In genomic region chr9:112174223-112174964, GRCh38 we compare ENCODE assay signal across 1 cellular context.
TF ChIP-seq lines count a peak whose summit lies in the region.

No MANE protein-coding gene starts in this region.

TF ChIP-seq in K562, 482 proteins besides CTCF, POLR2A, EP300 and RAD21 (continued from another document and continues in another):
- TF ChIP-seq, protein P1, sequence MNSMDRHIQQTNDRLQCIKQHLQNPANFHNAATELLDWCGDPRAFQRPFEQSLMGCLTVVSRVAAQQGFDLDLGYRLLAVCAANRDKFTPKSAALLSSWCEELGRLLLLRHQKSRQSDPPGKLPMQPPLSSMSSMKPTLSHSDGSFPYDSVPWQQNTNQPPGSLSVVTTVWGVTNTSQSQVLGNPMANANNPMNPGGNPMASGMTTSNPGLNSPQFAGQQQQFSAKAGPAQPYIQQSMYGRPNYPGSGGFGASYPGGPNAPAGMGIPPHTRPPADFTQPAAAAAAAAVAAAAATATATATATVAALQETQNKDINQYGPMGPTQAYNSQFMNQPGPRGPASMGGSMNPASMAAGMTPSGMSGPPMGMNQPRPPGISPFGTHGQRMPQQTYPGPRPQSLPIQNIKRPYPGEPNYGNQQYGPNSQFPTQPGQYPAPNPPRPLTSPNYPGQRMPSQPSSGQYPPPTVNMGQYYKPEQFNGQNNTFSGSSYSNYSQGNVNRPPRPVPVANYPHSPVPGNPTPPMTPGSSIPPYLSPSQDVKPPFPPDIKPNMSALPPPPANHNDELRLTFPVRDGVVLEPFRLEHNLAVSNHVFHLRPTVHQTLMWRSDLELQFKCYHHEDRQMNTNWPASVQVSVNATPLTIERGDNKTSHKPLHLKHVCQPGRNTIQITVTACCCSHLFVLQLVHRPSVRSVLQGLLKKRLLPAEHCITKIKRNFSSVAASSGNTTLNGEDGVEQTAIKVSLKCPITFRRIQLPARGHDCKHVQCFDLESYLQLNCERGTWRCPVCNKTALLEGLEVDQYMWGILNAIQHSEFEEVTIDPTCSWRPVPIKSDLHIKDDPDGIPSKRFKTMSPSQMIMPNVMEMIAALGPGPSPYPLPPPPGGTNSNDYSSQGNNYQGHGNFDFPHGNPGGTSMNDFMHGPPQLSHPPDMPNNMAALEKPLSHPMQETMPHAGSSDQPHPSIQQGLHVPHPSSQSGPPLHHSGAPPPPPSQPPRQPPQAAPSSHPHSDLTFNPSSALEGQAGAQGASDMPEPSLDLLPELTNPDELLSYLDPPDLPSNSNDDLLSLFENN (IDR thresholded peaks at IDR 0.05; ENCODE audit: low read depth in 2 of 2, low read length in 2 of 2), result peak in 1 of 2 experiments; percentile 23; a peak in 1 of 4 replicates
- TF ChIP-seq KDM2B (CRISPR knock-in tag; IDR thresholded peaks at IDR 0.05) (no peak), POLR2AphosphoS5 (IDR thresholded peaks at IDR 0.05; ENCODE audit: control insufficient read depth, insufficient read depth, low read depth, low read length) (peak; percentile 31; the same call in 1 of the 2 replicates), TAF1 (IDR thresholded peaks at IDR 0.05; ENCODE audit: control insufficient read depth, extremely low read depth, insufficient read depth, low read length, severe bottlenecking) (peak; percentile 36), TFAP4 (CRISPR knock-in tag; IDR thresholded peaks at IDR 0.05; ENCODE audit: borderline replicate concordance) (peak; percentile 41; the same call in 1 of the 2 replicates), ARID4B (CRISPR knock-in tag; IDR thresholded peaks at IDR 0.05) (peak; percentile 83), ARID1B (IDR thresholded peaks at IDR 0.05) (peak; percentile 25; the same call in 1 of the 2 replicates), CBFA2T3 (IDR thresholded peaks at IDR 0.05) (no peak), HIVEP1 (CRISPR knock-in tag; IDR thresholded peaks at IDR 0.05) (0 out of 2 replicates have a peak, but pooled peaks have one; percentile 28), MXI1 (IDR thresholded peaks at IDR 0.05; ENCODE audit: low read depth, low read length) (0 out of 2 replicates have a peak, but pooled peaks have one; percentile 41), ZNF175 (CRISPR knock-in tag; IDR thresholded peaks at IDR 0.05; ENCODE audit: low read depth) (peak; percentile 95), ZNF76 (CRISPR knock-in tag; IDR thresholded peaks at IDR 0.05; ENCODE audit: borderline replicate concordance) (0 out of 2 replicates have a peak, but pooled peaks have one; percentile 30), XRCC3 (IDR thresholded peaks at IDR 0.05) (no peak), ZNF707 (CRISPR knock-in tag; conservative IDR thresholded peaks at IDR 0.05) (0 out of 2 replicates have a peak, but pooled peaks have one; percentile 13), ZNF253 (CRISPR knock-in tag; conservative IDR thresholded peaks at IDR 0.05) (no peak), TAL1 (IDR thresholded peaks at IDR 0.05) (0 out of 2 replicates have a peak, but pooled peaks have one; percentile 4), PYGO2 (tag; IDR thresholded peaks at IDR 0.05) (peak; percentile 32; the same call in 1 of the 2 replicates), TCFL5 (CRISPR knock-in tag; conservative IDR thresholded peaks at IDR 0.05) (0 out of 2 replicates have a peak, but pooled peaks have one; percentile 53), CHD2 (IDR thresholded peaks at IDR 0.05; ENCODE audit: low read depth, low read length) (no peak), ZBTB2 (IDR thresholded peaks at IDR 0.05) (0 out of 2 replicates have a peak, but pooled peaks have one; percentile 13), ZBTB26 (CRISPR knock-in tag; IDR thresholded peaks at IDR 0.05) (no peak), ZNF584 (CRISPR knock-in tag; IDR thresholded peaks at IDR 0.05; ENCODE audit: low read depth) (peak; percentile 88), ZFP30 (CRISPR knock-in tag; IDR thresholded peaks at IDR 0.05; ENCODE audit: borderline replicate concordance) (no peak), NBN (IDR thresholded peaks at IDR 0.05; ENCODE audit: low read depth) (0 out of 2 replicates have a peak, but pooled peaks have one; percentile 40), ZNF589 (CRISPR knock-in tag; IDR thresholded peaks at IDR 0.05; ENCODE audit: low read depth) (peak; percentile 91; the same call in 1 of the 2 replicates), POLR2B (IDR thresholded peaks at IDR 0.05; ENCODE audit: low read depth, partially characterized antibody) (peak; percentile 28), MIER1 (IDR thresholded peaks at IDR 0.05; ENCODE audit: low read depth) (0 out of 2 replicates have a peak, but pooled peaks have one; percentile 36), ZNF766 (CRISPR knock-in tag; conservative IDR thresholded peaks at IDR 0.05) (0 out of 2 replicates have a peak, but pooled peaks have one; percentile 14), BRD4 (IDR thresholded peaks at IDR 0.05) (peak; percentile 86), JUND (IDR thresholded peaks at IDR 0.05; ENCODE audit: borderline replicate concordance, low read depth, low read length) (peak; percentile 55), JUND (tag; IDR thresholded peaks at IDR 0.05; ENCODE audit: borderline replicate concordance, low read depth, low read length) (peak; percentile 14; the same call in 2 of the 3 replicates), ZNF316 (IDR thresholded peaks at IDR 0.05) (no peak), HDAC1 (IDR thresholded peaks at IDR 0.05) (peak in 1 of 2 experiments; percentile 25; a peak in 1 of 4 replicates), HNRNPL (IDR thresholded peaks at IDR 0.05; ENCODE audit: low read depth, low read length) (0 out of 2 replicates have a peak, but pooled peaks have one; percentile 2), CBX8 (IDR thresholded peaks at IDR 0.05; ENCODE audit: borderline replicate concordance, extremely low read depth, low read depth, low read length, poor library complexity, severe bottlenecking) (no peak), MYC (IDR thresholded peaks at IDR 0.05; ENCODE audit: low read depth, low read length) (peak; percentile 80), MYC (CRISPR knock-in tag; IDR thresholded peaks at IDR 0.05; ENCODE audit: borderline replicate concordance, low read depth) (no peak), SOX6 (IDR thresholded peaks at IDR 0.05) (peak; percentile 38; the same call in 1 of the 2 replicates), SMARCA4 (IDR thresholded peaks at IDR 0.05) (peak; percentile 38; the same call in 1 of the 2 replicates), IFI16 (CRISPR knock-in tag; IDR thresholded peaks at IDR 0.05) (no peak), RBM25 (IDR thresholded peaks at IDR 0.05; ENCODE audit: low read depth, low read length, severe bottlenecking) (no peak), CREM (IDR thresholded peaks at IDR 0.05; ENCODE audit: low read depth) (peak; percentile 37; the same call in 1 of the 2 replicates)
- TF ChIP-seq, protein P2, sequence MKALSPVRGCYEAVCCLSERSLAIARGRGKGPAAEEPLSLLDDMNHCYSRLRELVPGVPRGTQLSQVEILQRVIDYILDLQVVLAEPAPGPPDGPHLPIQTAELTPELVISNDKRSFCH (CRISPR knock-in tag; IDR thresholded peaks at IDR 0.05), result no peak
- TF ChIP-seq, protein P2 (tag; IDR thresholded peaks at IDR 0.05), result peak; percentile 69
- TF ChIP-seq, protein P3, sequence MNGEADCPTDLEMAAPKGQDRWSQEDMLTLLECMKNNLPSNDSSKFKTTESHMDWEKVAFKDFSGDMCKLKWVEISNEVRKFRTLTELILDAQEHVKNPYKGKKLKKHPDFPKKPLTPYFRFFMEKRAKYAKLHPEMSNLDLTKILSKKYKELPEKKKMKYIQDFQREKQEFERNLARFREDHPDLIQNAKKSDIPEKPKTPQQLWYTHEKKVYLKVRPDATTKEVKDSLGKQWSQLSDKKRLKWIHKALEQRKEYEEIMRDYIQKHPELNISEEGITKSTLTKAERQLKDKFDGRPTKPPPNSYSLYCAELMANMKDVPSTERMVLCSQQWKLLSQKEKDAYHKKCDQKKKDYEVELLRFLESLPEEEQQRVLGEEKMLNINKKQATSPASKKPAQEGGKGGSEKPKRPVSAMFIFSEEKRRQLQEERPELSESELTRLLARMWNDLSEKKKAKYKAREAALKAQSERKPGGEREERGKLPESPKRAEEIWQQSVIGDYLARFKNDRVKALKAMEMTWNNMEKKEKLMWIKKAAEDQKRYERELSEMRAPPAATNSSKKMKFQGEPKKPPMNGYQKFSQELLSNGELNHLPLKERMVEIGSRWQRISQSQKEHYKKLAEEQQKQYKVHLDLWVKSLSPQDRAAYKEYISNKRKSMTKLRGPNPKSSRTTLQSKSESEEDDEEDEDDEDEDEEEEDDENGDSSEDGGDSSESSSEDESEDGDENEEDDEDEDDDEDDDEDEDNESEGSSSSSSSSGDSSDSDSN (IDR thresholded peaks at IDR 0.05; ENCODE audit: borderline replicate concordance in 1 of 2, low read depth in 2 of 2, low read length in 2 of 2), result 0 out of 4 replicates have a peak, but pooled peaks have one; percentile 41 to 57
- TF ChIP-seq, protein P4, sequence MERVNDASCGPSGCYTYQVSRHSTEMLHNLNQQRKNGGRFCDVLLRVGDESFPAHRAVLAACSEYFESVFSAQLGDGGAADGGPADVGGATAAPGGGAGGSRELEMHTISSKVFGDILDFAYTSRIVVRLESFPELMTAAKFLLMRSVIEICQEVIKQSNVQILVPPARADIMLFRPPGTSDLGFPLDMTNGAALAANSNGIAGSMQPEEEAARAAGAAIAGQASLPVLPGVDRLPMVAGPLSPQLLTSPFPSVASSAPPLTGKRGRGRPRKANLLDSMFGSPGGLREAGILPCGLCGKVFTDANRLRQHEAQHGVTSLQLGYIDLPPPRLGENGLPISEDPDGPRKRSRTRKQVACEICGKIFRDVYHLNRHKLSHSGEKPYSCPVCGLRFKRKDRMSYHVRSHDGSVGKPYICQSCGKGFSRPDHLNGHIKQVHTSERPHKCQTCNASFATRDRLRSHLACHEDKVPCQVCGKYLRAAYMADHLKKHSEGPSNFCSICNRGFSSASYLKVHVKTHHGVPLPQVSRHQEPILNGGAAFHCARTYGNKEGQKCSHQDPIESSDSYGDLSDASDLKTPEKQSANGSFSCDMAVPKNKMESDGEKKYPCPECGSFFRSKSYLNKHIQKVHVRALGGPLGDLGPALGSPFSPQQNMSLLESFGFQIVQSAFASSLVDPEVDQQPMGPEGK (CRISPR knock-in tag; IDR thresholded peaks at IDR 0.05; ENCODE audit: borderline replicate concordance), result no peak
- TF ChIP-seq, protein P5, sequence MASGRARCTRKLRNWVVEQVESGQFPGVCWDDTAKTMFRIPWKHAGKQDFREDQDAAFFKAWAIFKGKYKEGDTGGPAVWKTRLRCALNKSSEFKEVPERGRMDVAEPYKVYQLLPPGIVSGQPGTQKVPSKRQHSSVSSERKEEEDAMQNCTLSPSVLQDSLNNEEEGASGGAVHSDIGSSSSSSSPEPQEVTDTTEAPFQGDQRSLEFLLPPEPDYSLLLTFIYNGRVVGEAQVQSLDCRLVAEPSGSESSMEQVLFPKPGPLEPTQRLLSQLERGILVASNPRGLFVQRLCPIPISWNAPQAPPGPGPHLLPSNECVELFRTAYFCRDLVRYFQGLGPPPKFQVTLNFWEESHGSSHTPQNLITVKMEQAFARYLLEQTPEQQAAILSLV (tag; IDR thresholded peaks at IDR 0.05), result peak; percentile 32; the same call in 1 of the 2 replicates
